In the genomic region with DNA sequence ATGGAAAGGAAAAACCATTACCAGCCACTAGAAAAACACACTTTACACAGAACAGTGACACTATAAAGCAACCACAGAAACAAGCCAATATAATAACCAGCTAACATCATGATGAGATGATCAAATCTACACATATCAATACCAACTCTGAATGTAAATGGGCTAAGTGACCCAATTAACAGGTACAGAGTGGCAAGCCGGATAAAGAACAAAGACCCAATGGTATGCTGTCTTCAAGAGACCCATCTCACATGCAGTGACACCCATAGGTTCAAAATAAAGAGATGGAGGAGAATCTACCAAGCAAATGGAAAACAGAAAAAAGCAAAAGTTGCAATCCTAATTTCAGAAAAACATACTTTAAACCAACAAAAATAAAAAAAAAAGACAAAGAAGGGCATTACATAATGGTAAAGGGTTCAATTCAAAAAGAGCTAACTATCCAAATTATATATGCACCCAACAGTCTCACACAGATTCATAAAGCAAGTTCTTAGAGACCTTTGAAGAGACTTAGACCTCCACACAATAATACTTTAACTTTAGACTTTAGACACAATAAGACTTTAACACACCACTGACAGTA, we compare ENCODE assay signal across 33 cellular contexts.
DNase-seq lines count a peak whose midpoint lies in the region; ATAC-seq and TF ChIP-seq lines count a peak whose summit lies in the region.
"Had no signal": no experiment of that assay in that cellular context is flagged by ENCODE, and none has a peak within 500 bp of the region (broad histone marks: within the 10 kb centered on the region; RNA-seq: fewer than 3 reads in every experiment).

No MANE protein-coding gene starts in this region.

- no peak for TF ChIP-seq CTCF in HEK293 (tag by site-specific recombination; IDR thresholded peaks at IDR 0.05)
- TF ChIP-seq CTCF in neural crest cell (conservative IDR thresholded peaks at IDR 0.05), result no peak
- TF ChIP-seq CTCF in heart left ventricle (IDR thresholded peaks at IDR 0.05), result no peak

- peaks cover 49% of the 10 kb centered on the region for H3K36me3 Mint-ChIP-seq in activated naive CD4-positive, alpha-beta T cell treated with anti-CD3 and anti-CD28 coated beads, Interleukin-2, amount 50 U/mL, for 24 hours
- H3K36me3 Mint-ChIP-seq in activated naive CD4-positive, alpha-beta T cell treated with anti-CD3 and anti-CD28 coated beads, Interleukin-2, amount 50 U/mL, for 72 hours, result peaks cover 61 to 67% of the 10 kb centered on the region in 2 donors
- H3K36me3 Mint-ChIP-seq in neural crest cell (ENCODE audit: low read depth) (peaks cover 10% of the 10 kb centered on the region), T-helper 17 cell (ENCODE audit: low read depth) (peaks cover 2% of the 10 kb centered on the region)
- H3K36me3 Mint-ChIP-seq: CD14-positive monocyte; CD4-positive, CD25-positive, alpha-beta regulatory T cell had no signal

- H3K9me3 ChIP-seq in HEK293 (ENCODE audit: control insufficient read depth, insufficient read depth, low read depth, low read length), result no peaks in the 10 kb centered on the region
- no peaks in the 10 kb centered on the region for H3K9me3 ChIP-seq in T-helper 17 cell (ENCODE audit: control insufficient read depth, low read length, poor library complexity, severe bottlenecking)
- peaks cover 0 to 35% (median 18%) of the 10 kb centered on the region in 12 donors for H3K9me3 ChIP-seq in heart left ventricle

- POLR2A ChIA-PET in HEK293 (lab: Yijun Ruan, JAX), result no interaction called here

- whole genome bisulfite sequencing in heart left ventricle, 4 donors, result 0 to 53% (median 43%) methylated on average over 1 of the region's 1 CpG

- no peak overlapping the region for H3K4me3 Mint-ChIP-seq in activated naive CD4-positive, alpha-beta T cell treated with anti-CD3 and anti-CD28 coated beads, Interleukin-2, amount 50 U/mL, for 24 hours
- H3K4me3 Mint-ChIP-seq in neural crest cell (no peak overlapping the region), T-helper 17 cell (no peak overlapping the region)
- H3K4me3 Mint-ChIP-seq: B cell; CD14-positive monocyte; CD4-positive, alpha-beta memory T cell; CD4-positive, alpha-beta T cell; CD4-positive, CD25-positive, alpha-beta regulatory T cell; CD8-positive, alpha-beta memory T cell; CD8-positive, alpha-beta T cell had no signal

- H3K4me1 Mint-ChIP-seq in activated naive CD4-positive, alpha-beta T cell treated with anti-CD3 and anti-CD28 coated beads, Interleukin-2, amount 50 U/mL, for 24 hours, result peaks cover 3% of the 10 kb centered on the region
- no peaks in the 10 kb centered on the region for H3K4me1 Mint-ChIP-seq in neural crest cell
- no peaks in the 10 kb centered on the region for H3K4me1 Mint-ChIP-seq in T-helper 17 cell
- H3K4me1 Mint-ChIP-seq: B cell; CD14-positive monocyte; CD4-positive, alpha-beta memory T cell; CD4-positive, CD25-positive, alpha-beta regulatory T cell; CD8-positive, alpha-beta memory T cell had no signal

- peaks cover 38% of the 10 kb centered on the region for H3K9me3 Mint-ChIP-seq in activated naive CD4-positive, alpha-beta T cell treated with anti-CD3 and anti-CD28 coated beads, Interleukin-2, amount 50 U/mL, for 24 hours
- peaks cover 31 to 49% of the 10 kb centered on the region in 2 donors for H3K9me3 Mint-ChIP-seq in activated naive CD4-positive, alpha-beta T cell treated with anti-CD3 and anti-CD28 coated beads, Interleukin-2, amount 50 U/mL, for 72 hours
- peaks cover 25% of the 10 kb centered on the region for H3K9me3 Mint-ChIP-seq in neural crest cell

- H3K4me3 ChIP-seq in HEK293 (ENCODE audit: low read depth, low read length) (no peak overlapping the region), heart left ventricle (no peak overlapping the region)
- H3K4me3 ChIP-seq: A549; BLaER1; BLaER1 treated with 17β-estradiol and CSF1 and Interleukin-3, amounts not matched to agents 10 nM and 100 nM had no signal

- DNase-seq in activated naive CD4-positive, alpha-beta T cell treated with anti-CD3 and anti-CD28 coated beads, Interleukin-2, amount 50 U/mL, for 72 hours (ENCODE audit: low spot score in 2 of 2), result no peak
- DNase-seq in neural crest cell (ENCODE audit: low read depth, low spot score) (no peak), T-helper 17 cell (no peak), heart left ventricle (no peak)
- DNase-seq: 8988T; ACHN; AML-193; BE2C; C1 segment of cervical spinal cord; Caco-2; Calu3; CD4-positive, alpha-beta memory T cell; CD4-positive, alpha-beta T cell; CD4-positive, CD25-positive, alpha-beta regulatory T cell; CD8-positive, alpha-beta memory T cell; CD8-positive, alpha-beta T cell; COR-L47; DMS 273 treated with DMSO at 0.1 percent for 48 hours; DMS153; DMS53; DMS79; DMS79 treated with DMSO at 0.1 percent for 48 hours; DND-41; EL had no signal

- intact Hi-C loops in heart left ventricle (cut with DNase I), result no loop called here

- no peak for TF ChIP-seq POLR2A in heart left ventricle (IDR thresholded peaks at IDR 0.05)

- H3K36me3 ChIP-seq in HEK293 (ENCODE audit: control insufficient read depth in 2 of 2, insufficient read depth in 1 of 2, low read length in 2 of 2) (no peaks in the 10 kb centered on the region), heart left ventricle (no peaks in the 10 kb centered on the region)
- H3K36me3 ChIP-seq: BE2C, BLaER1 had no signal

- no peaks in the 10 kb centered on the region for H3K27me3 ChIP-seq in heart left ventricle
- H3K27me3 ChIP-seq: BE2C; BLaER1; BLaER1 treated with 17β-estradiol and CSF1 and Interleukin-3, amounts not matched to agents 10 nM and 100 nM had no signal

- no peaks in the 10 kb centered on the region for H3K4me1 ChIP-seq in HEK293 (ENCODE audit: control insufficient read depth, insufficient read depth, low read length)
- H3K4me1 ChIP-seq in heart left ventricle, result no peaks in the 10 kb centered on the region
- H3K4me1 ChIP-seq: A549; BE2C; BLaER1; BLaER1 treated with 17β-estradiol and CSF1 and Interleukin-3, amounts not matched to agents 10 nM and 100 nM; Caco-2 had no signal

- no peaks in the 10 kb centered on the region for H3K27me3 Mint-ChIP-seq in activated naive CD4-positive, alpha-beta T cell treated with anti-CD3 and anti-CD28 coated beads, Interleukin-2, amount 50 U/mL, for 24 hours
- H3K27me3 Mint-ChIP-seq in neural crest cell (ENCODE audit: low read depth) (peaks cover 3% of the 10 kb centered on the region), T-helper 17 cell (no peaks in the 10 kb centered on the region)
- H3K27me3 Mint-ChIP-seq: CD4-positive, alpha-beta memory T cell; CD4-positive, CD25-positive, alpha-beta regulatory T cell had no signal

- peak overlapping the region; percentile 25 for H3K27ac Mint-ChIP-seq in activated naive CD4-positive, alpha-beta T cell treated with anti-CD3 and anti-CD28 coated beads, Interleukin-2, amount 50 U/mL, for 24 hours
- H3K27ac Mint-ChIP-seq in activated naive CD4-positive, alpha-beta T cell treated with anti-CD3 and anti-CD28 coated beads, Interleukin-2, amount 50 U/mL, for 72 hours, result no peak overlapping the region
- H3K27ac Mint-ChIP-seq in neural crest cell (ENCODE audit: unreplicated experiment), result peak overlapping the region; percentile 8
- H3K27ac Mint-ChIP-seq in T-helper 17 cell, result no peak overlapping the region
- H3K27ac Mint-ChIP-seq: B cell; CD14-positive monocyte; CD4-positive, alpha-beta memory T cell; CD4-positive, alpha-beta T cell; CD4-positive, CD25-positive, alpha-beta regulatory T cell; CD8-positive, alpha-beta memory T cell; CD8-positive, alpha-beta T cell had no signal

- H3K27ac ChIP-seq in HEK293 (ENCODE audit: extremely low read depth, low read depth, low read length) (no peak overlapping the region), heart left ventricle (no peak overlapping the region)
- H3K27ac ChIP-seq: 22Rv1; A549; BLaER1; BLaER1 treated with 17β-estradiol and CSF1 and Interleukin-3, amounts not matched to agents 10 nM and 100 nM; C4-2B had no signal

- CTCF ChIA-PET in HEK293 (lab: Yijun Ruan, JAX), result interaction anchor here (1.0 kb wide), 1 partner anchor 8 kb away, joined by 5 read pairs; no protein-coding TSS in a partner anchor

- ATAC-seq in activated naive CD4-positive, alpha-beta T cell treated with anti-CD3 and anti-CD28 coated beads, Interleukin-2, amount 50 U/mL, for 72 hours, result no peak
- ATAC-seq in T-helper 17 cell, result no peak
- ATAC-seq in heart left ventricle, result no peak
- ATAC-seq: A549; CD8-positive, alpha-beta T cell had no signal

TF ChIP-seq in HEK293, 187 proteins besides CTCF, POLR2A, EP300 and RAD21 (continues in another document):
- no peak for TF ChIP-seq ZNF157 (tag by site-specific recombination; IDR thresholded peaks at IDR 0.05)
- peak; percentile 98 for TF ChIP-seq SETDB1 (IDR thresholded peaks at IDR 0.05; ENCODE audit: insufficient read length, low read length)
- peak; percentile 92 for TF ChIP-seq ZNF529 (tag by site-specific recombination; IDR thresholded peaks at IDR 0.05; ENCODE audit: insufficient replicate concordance)
- peak; percentile 81 for TF ChIP-seq TRIM28 (IDR thresholded peaks at IDR 0.05; ENCODE audit: borderline replicate concordance, low read length)

Comparison
In these comparisons a context has a peak if more than half of its experiments do, and no peak if none do; other contexts are left out.
1. H3K27ac Mint-ChIP-seq: peak in activated naive CD4-positive, alpha-beta T cell treated with anti-CD3 and anti-CD28 coated beads, Interleukin-2, amount 50 U/mL, for 24 hours (single experiment) and neural crest cell (single experiment); none in activated naive CD4-positive, alpha-beta T cell treated with anti-CD3 and anti-CD28 coated beads, Interleukin-2, amount 50 U/mL, for 72 hours (0 of 2) and T-helper 17 cell (single experiment).